Comparison of ENCODE assay signal across 1 cellular context in genomic region chr22:39818050-39818449, GRCh38.
TF ChIP-seq lines count a peak whose summit lies in the region.

No MANE protein-coding gene starts in this region.

TF ChIP-seq in K562, 482 proteins besides CTCF, POLR2A, EP300 and RAD21 (continued from another document):
- no peak for TF ChIP-seq MITF (IDR thresholded peaks at IDR 0.05)
- TF ChIP-seq SREBF1 (IDR thresholded peaks at IDR 0.05; ENCODE audit: borderline replicate concordance, low read depth, low read length), result no peak
- TF ChIP-seq IRF9 (tag; IDR thresholded peaks at IDR 0.05), result no peak
- 0 out of 3 replicates have a peak, but pooled peaks of 1 of the 2 experiments have one; percentile 49 for TF ChIP-seq CBX3 (IDR thresholded peaks at IDR 0.05; ENCODE audit: borderline replicate concordance in 1 of 2, low read length in 2 of 2)
- no peak for TF ChIP-seq TCF7L2 (IDR thresholded peaks at IDR 0.05; ENCODE audit: low read depth, low read length)
- TF ChIP-seq ATF3 (IDR thresholded peaks at IDR 0.05), result peak; percentile 24; the same call in 1 of the 2 replicates
- no peak for TF ChIP-seq ATF3 (CRISPR knock-in tag; conservative IDR thresholded peaks at IDR 0.05)
- no peak for TF ChIP-seq PCBP2 (IDR thresholded peaks at IDR 0.05; ENCODE audit: low read depth, low read length, poor library complexity, severe bottlenecking)
- TF ChIP-seq DMBX1 (CRISPR knock-in tag; IDR thresholded peaks at IDR 0.05; ENCODE audit: borderline replicate concordance), result no peak
- no peak for TF ChIP-seq NCOA4 (IDR thresholded peaks at IDR 0.05; ENCODE audit: partially characterized antibody)
- TF ChIP-seq POLR2AphosphoS2 (IDR thresholded peaks at IDR 0.05; ENCODE audit: low read length), result no peak
- TF ChIP-seq FOXM1 (IDR thresholded peaks at IDR 0.05; ENCODE audit: low read depth), result peak; percentile 44; the same call in 1 of the 2 replicates
- no peak for TF ChIP-seq FOXM1 (CRISPR knock-in tag; IDR thresholded peaks at IDR 0.05; ENCODE audit: low read depth)
- no peak for TF ChIP-seq ZNF57 (CRISPR knock-in tag; IDR thresholded peaks at IDR 0.05)
- no peak for TF ChIP-seq ZNF277 (CRISPR knock-in tag; IDR thresholded peaks at IDR 0.05; ENCODE audit: borderline replicate concordance)
- TF ChIP-seq SAFB (IDR thresholded peaks at IDR 0.05; ENCODE audit: borderline replicate concordance, low read depth, low read length), result no peak
- TF ChIP-seq ARID1B (IDR thresholded peaks at IDR 0.05), result peak; percentile 23; the same call in 1 of the 2 replicates
- no peak for TF ChIP-seq BCOR (IDR thresholded peaks at IDR 0.05)
- peak; percentile 61; the same call in 1 of the 2 replicates for TF ChIP-seq SMAD4 (CRISPR knock-in tag; conservative IDR thresholded peaks at IDR 0.05)
- no peak for TF ChIP-seq ZNF133 (CRISPR knock-in tag; IDR thresholded peaks at IDR 0.05)
- no peak for TF ChIP-seq EWSR1 (IDR thresholded peaks at IDR 0.05; ENCODE audit: borderline replicate concordance, low read depth, partially characterized antibody)
- no peak for TF ChIP-seq TCF15 (CRISPR knock-in tag; IDR thresholded peaks at IDR 0.05)
- no peak for TF ChIP-seq ILK (tag; IDR thresholded peaks at IDR 0.05; ENCODE audit: borderline replicate concordance, low read depth)
- TF ChIP-seq GABPB1 (CRISPR knock-in tag; IDR thresholded peaks at IDR 0.05), result no peak
- TF ChIP-seq SP1 (CRISPR knock-in tag; IDR thresholded peaks at IDR 0.05), result no peak
- TF ChIP-seq LARP7 (IDR thresholded peaks at IDR 0.05), result no peak
- TF ChIP-seq MCM3 (IDR thresholded peaks at IDR 0.05), result no peak
- TF ChIP-seq PKNOX1 (IDR thresholded peaks at IDR 0.05), result no peak
- TF ChIP-seq ZNF75A (CRISPR knock-in tag; IDR thresholded peaks at IDR 0.05), result no peak
- no peak for TF ChIP-seq U2AF2 (optimal IDR thresholded peaks at IDR 0.05; ENCODE audit: low read depth, low read length)
- TF ChIP-seq TGIF2 (CRISPR knock-in tag; IDR thresholded peaks at IDR 0.05), result no peak
- no peak for TF ChIP-seq FOXP4 (CRISPR knock-in tag; IDR thresholded peaks at IDR 0.05; ENCODE audit: borderline replicate concordance)
- TF ChIP-seq MAFG (tag; conservative IDR thresholded peaks at IDR 0.05), result peak; percentile 47
- no peak for TF ChIP-seq GTF2F1 (IDR thresholded peaks at IDR 0.05; ENCODE audit: low read depth, low read length)
- TF ChIP-seq CREBBP (IDR thresholded peaks at IDR 0.05; ENCODE audit: low read depth, low read length), result no peak
- peak; percentile 38; the same call in 1 of the 2 replicates for TF ChIP-seq SMARCA4 (IDR thresholded peaks at IDR 0.05)
- TF ChIP-seq AFF4 (CRISPR knock-in tag; IDR thresholded peaks at IDR 0.05), result no peak
- no peak for TF ChIP-seq CCNT2 (IDR thresholded peaks at IDR 0.05; ENCODE audit: borderline replicate concordance, extremely low read depth, insufficient read length, low read depth, low read length)
- no peak for TF ChIP-seq SAFB2 (IDR thresholded peaks at IDR 0.05; ENCODE audit: borderline replicate concordance, low read depth, low read length, severe bottlenecking)
- TF ChIP-seq MYC (IDR thresholded peaks at IDR 0.05; ENCODE audit: low read depth, low read length), result peak; percentile 14; the same call in 1 of the 2 replicates
- no peak for TF ChIP-seq MYC (CRISPR knock-in tag; IDR thresholded peaks at IDR 0.05; ENCODE audit: borderline replicate concordance, low read depth)
- TF ChIP-seq LEF1 (IDR thresholded peaks at IDR 0.05), result peak; percentile 56; the same call in 1 of the 2 replicates
- TF ChIP-seq ZNF24 (IDR thresholded peaks at IDR 0.05), result no peak
- no peak for TF ChIP-seq CBFA2T3 (IDR thresholded peaks at IDR 0.05)
- TF ChIP-seq ZBTB9 (CRISPR knock-in tag; IDR thresholded peaks at IDR 0.05), result no peak
- TF ChIP-seq ETS2 (tag; IDR thresholded peaks at IDR 0.05; ENCODE audit: borderline replicate concordance, poor library complexity, severe bottlenecking), result no peak
TF ChIP-seq in K562: peak in this region for 30.
